In the genomic region with DNA sequence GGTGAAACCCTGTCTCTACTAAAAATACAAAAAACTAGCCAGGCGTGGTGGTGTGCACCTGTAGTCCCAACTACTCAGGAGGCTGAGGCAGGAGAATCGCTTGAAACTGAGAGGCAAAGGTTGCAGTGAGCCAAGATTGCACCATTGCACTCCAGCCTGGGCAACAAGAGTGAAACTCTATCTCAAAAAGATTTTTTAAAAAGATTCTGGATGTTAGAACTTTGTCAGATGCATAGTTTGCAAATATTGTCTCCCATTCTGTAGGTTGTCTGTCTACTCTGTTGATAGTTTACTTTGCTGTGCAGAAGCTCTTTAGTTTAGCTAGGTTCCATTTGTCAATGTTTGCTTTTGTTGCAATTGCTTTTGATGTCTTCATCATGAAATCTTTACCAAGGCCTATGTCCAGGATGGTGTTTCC, we compare ENCODE assay signal across 4 cellular contexts. TPM values are rescaled to one million over a fixed set of nuclear protein-coding genes. Genes with fewer than 3 reads are reported as not detected.
"Had no signal": no experiment of that assay in that cellular context is flagged by ENCODE, and none has a peak within 500 bp of the region (broad histone marks: within the 10 kb centered on the region; RNA-seq: fewer than 3 reads in every experiment).

No MANE protein-coding gene starts in this region.

RNA-seq across cellular contexts. Expression of gene CFAP300, which starts 53.2 kb away (rescaled TPM):
- total RNA-seq: lung microvascular endothelial cell; mononuclear cell; naive thymus-derived CD4-positive, alpha-beta T cell had no signal
- polyA plus RNA-seq: immature natural killer cell; naive thymus-derived CD4-positive, alpha-beta T cell had no signal
